In the genomic region with DNA sequence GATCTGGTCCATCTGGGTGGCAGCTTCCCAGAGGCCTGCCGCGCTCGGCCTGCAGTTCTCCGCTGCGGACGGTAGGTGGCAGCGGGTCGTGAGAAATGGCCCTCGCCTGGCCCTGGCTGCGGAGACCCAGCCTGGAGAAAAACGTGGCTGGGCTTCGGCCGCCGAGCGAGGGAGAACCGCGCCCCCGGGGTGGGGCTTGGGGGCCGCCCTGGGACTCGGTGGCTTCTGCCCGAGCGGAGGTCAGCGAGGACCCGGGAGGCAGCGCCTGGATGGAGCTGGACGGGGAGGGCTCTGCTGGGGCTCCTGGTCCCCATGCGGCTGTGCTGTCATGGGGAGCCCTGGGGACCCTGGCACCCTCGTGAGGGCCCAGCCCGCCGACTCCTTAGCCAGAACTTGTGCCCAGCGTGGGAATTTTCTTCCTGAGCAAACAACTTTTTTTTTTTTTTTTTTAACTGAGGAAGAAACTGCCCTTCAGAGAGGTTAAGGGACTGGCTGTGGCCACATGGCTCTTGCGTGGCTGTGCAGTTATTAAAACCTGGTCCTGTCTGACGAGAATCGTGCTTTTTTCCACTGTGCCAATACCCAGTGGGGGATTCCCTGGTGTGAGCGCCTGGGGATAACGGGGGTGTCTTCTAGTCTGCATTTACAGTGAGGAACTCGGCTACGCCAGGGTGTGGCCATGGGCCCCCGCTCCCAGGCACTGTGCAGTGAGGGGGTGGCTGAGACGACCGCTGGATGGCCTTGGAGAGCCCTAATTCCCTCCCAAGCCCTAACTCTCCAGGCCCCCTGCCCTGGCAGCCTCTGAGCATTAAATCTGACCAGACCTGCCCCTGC, we compare ENCODE assay signal across 8 cellular contexts.
DNase-seq lines count a peak whose midpoint lies in the region; ATAC-seq lines count a peak whose summit lies in the region.

No MANE protein-coding gene starts in this region.

- H3K36me3 Mint-ChIP-seq in naive thymus-derived CD4-positive, alpha-beta T cell = peaks cover 0 to 4% (median 0%) of the 10 kb centered on the region in 5 donors
- H3K36me3 Mint-ChIP-seq in stimulated activated effector memory CD8-positive, alpha-beta T cell treated with anti-CD3 and anti-CD28 coated beads, Interleukin-12 subunit alpha, Interleukin-12 subunit beta, amount 100 ng/mL, for 72 hours = no peaks in the 10 kb centered on the region

- peak overlapping the region; percentile 51 for H3K4me3 ChIP-seq in HUES48 (ENCODE audit: low read depth, low read length)
- H3K4me3 ChIP-seq in naive thymus-derived CD4-positive, alpha-beta T cell (ENCODE audit: low read length) = no peak overlapping the region

- no peaks in the 10 kb centered on the region for H3K36me3 ChIP-seq in HUES48 (ENCODE audit: control insufficient read depth, insufficient read depth, low read length)
- no peaks in the 10 kb centered on the region for H3K36me3 ChIP-seq in naive thymus-derived CD4-positive, alpha-beta T cell (ENCODE audit: control insufficient read depth in 2 of 3, insufficient read depth in 3 of 3, low read length in 3 of 3)

- peak overlapping the region in 5 of 10 donors; percentile 34 to 60 (median 39) for H3K4me3 Mint-ChIP-seq in naive thymus-derived CD4-positive, alpha-beta T cell
- H3K4me3 Mint-ChIP-seq in stimulated activated effector memory CD8-positive, alpha-beta T cell treated with anti-CD3 and anti-CD28 coated beads, Interleukin-12 subunit alpha, Interleukin-12 subunit beta, amount 100 ng/mL, for 72 hours = no peak overlapping the region

- H3K27ac ChIP-seq in HUES48 (ENCODE audit: low read depth, low read length) = peak overlapping the region; percentile 10
- no peak overlapping the region for H3K27ac ChIP-seq in naive thymus-derived CD4-positive, alpha-beta T cell (ENCODE audit: low read depth, low read length)

- CTCF ChIA-PET in naive thymus-derived CD4-positive, alpha-beta T cell (lab: Charles Lee) = interaction anchor here (0.6 kb wide), 1 partner anchor 68 kb away, joined by 4 read pairs; no protein-coding TSS in a partner anchor

- H3K27me3 Mint-ChIP-seq in naive thymus-derived CD4-positive, alpha-beta T cell = peaks cover 19 to 34% (median 29%) of the 10 kb centered on the region in 5 donors

- peaks cover 0 to 2% (median 0%) of the 10 kb centered on the region in 11 donors for H3K9me3 Mint-ChIP-seq in naive thymus-derived CD4-positive, alpha-beta T cell
- H3K9me3 Mint-ChIP-seq in stimulated activated effector memory CD8-positive, alpha-beta T cell treated with anti-CD3 and anti-CD28 coated beads, Interleukin-12 subunit alpha, Interleukin-12 subunit beta, amount 100 ng/mL, for 72 hours = no peaks in the 10 kb centered on the region

- H3K9ac ChIP-seq in HUES48 (ENCODE audit: low read depth, low read length) = no peak overlapping the region

- no peaks in the 10 kb centered on the region; the same call in 1 of the 2 replicates for H3K27me3 ChIP-seq in HUES48 (ENCODE audit: control insufficient read depth, insufficient read depth, low read length)
- H3K27me3 ChIP-seq in naive thymus-derived CD4-positive, alpha-beta T cell (ENCODE audit: control insufficient read depth in 2 of 2, insufficient read depth in 2 of 2, low read length in 2 of 2) = no peaks in the 10 kb centered on the region

- DNase-seq in DMS114 treated with DMSO at 0.1 percent for 48 hours (lab: John Stamatoyannopoulos, UW; ENCODE audit: unreplicated experiment) (peak; percentile 44), OCI-M2 (lab: John Stamatoyannopoulos, UW; ENCODE audit: unreplicated experiment) (peak; percentile 39), activated T-helper 1 cell treated with Interleukin-2 at 50 U/mL for 16 hours (ENCODE audit: low read depth) (peak; percentile 18), fibroblast of gingiva (ENCODE audit: low read depth) (peak; percentile 90)
- peak; percentile 20 to 78 (median 51) for DNase-seq in naive thymus-derived CD4-positive, alpha-beta T cell
- peak; percentile 66 to 84 for DNase-seq in stimulated activated effector memory CD8-positive, alpha-beta T cell treated with anti-CD3 and anti-CD28 coated beads, Interleukin-12 subunit alpha, Interleukin-12 subunit beta, amount 100 ng/mL, for 72 hours (ENCODE audit: low spot score in 2 of 2)

- no peak overlapping the region for H3K27ac Mint-ChIP-seq in naive thymus-derived CD4-positive, alpha-beta T cell
- H3K27ac Mint-ChIP-seq in stimulated activated effector memory CD8-positive, alpha-beta T cell treated with anti-CD3 and anti-CD28 coated beads, Interleukin-12 subunit alpha, Interleukin-12 subunit beta, amount 100 ng/mL, for 72 hours = no peak overlapping the region

- no peaks in the 10 kb centered on the region for H3K9me3 ChIP-seq in HUES48 (ENCODE audit: control insufficient read depth, insufficient read depth, low read length)
- no peaks in the 10 kb centered on the region for H3K9me3 ChIP-seq in naive thymus-derived CD4-positive, alpha-beta T cell (ENCODE audit: control insufficient read depth in 2 of 3, low read length in 3 of 3)

- H3K4me1 Mint-ChIP-seq in naive thymus-derived CD4-positive, alpha-beta T cell = peaks cover 3 to 12% (median 5%) of the 10 kb centered on the region in 7 donors
- no peaks in the 10 kb centered on the region for H3K4me1 Mint-ChIP-seq in stimulated activated effector memory CD8-positive, alpha-beta T cell treated with anti-CD3 and anti-CD28 coated beads, Interleukin-12 subunit alpha, Interleukin-12 subunit beta, amount 100 ng/mL, for 72 hours

- intact Hi-C loops in naive thymus-derived CD4-positive, alpha-beta T cell (cut with micrococcal nuclease) = loop anchor here in 1 of 2 donors (2.0 kb wide), 1 partner anchor 962 kb away; no protein-coding TSS in a partner anchor

- POLR2A ChIA-PET in naive thymus-derived CD4-positive, alpha-beta T cell (lab: Charles Lee) = no interaction called here

- H3K4me1 ChIP-seq in HUES48 (ENCODE audit: control insufficient read depth, insufficient read depth, low read length) = peaks cover 12% of the 10 kb centered on the region
- peaks cover 0 to 5% of the 10 kb centered on the region in 2 donors for H3K4me1 ChIP-seq in naive thymus-derived CD4-positive, alpha-beta T cell (ENCODE audit: control insufficient read depth in 2 of 2, insufficient read depth in 2 of 2, low read length in 2 of 2)

- ATAC-seq in GM21515 (IDR thresholded peaks at IDR 0.05; ENCODE audit: unreplicated experiment) = peak; percentile 99
- peak; percentile 92 for ATAC-seq in naive thymus-derived CD4-positive, alpha-beta T cell
- peak; percentile 80 for ATAC-seq in stimulated activated effector memory CD8-positive, alpha-beta T cell treated with anti-CD3 and anti-CD28 coated beads, Interleukin-12 subunit alpha, Interleukin-12 subunit beta, amount 100 ng/mL, for 72 hours

Comparison
In these comparisons a context has a peak if more than half of its experiments do, and no peak if none do; other contexts are left out.
1. DNase-seq: peak in every context shown above with its lines; median percentile 90 in fibroblast of gingiva; 75 in stimulated activated effector memory CD8-positive, alpha-beta T cell treated with anti-CD3 and anti-CD28 coated beads, Interleukin-12 subunit alpha, Interleukin-12 subunit beta, amount 100 ng/mL, for 72 hours; 51 in naive thymus-derived CD4-positive, alpha-beta T cell; 44 in DMS114 treated with DMSO at 0.1 percent for 48 hours; 39 in OCI-M2; 18 in activated T-helper 1 cell treated with Interleukin-2 at 50 U/mL for 16 hours.